Comparison of ENCODE assay signal across 24 cellular contexts in genomic region chr7:43915907-43916306, GRCh38. TPM values are rescaled to one million over a fixed set of nuclear protein-coding genes. Genes with fewer than 3 reads are reported as not detected.
DNase-seq lines count a peak whose midpoint lies in the region; ATAC-seq, FAIRE-seq and TF ChIP-seq lines count a peak whose summit lies in the region.
"Had no signal": no experiment of that assay in that cellular context is flagged by ENCODE, and none has a peak within 500 bp of the region (broad histone marks: within the 10 kb centered on the region; RNA-seq: fewer than 3 reads in every experiment).

No MANE protein-coding gene starts in this region.

- H3K36me3 Mint-ChIP-seq in WTC11: peaks cover 24% of the 10 kb centered on the region
- peaks cover 5 to 19% of the 10 kb centered on the region in 2 donors for H3K36me3 Mint-ChIP-seq in activated naive CD4-positive, alpha-beta T cell treated with anti-CD3 and anti-CD28 coated beads, Interleukin-2, amount 50 U/mL, for 72 hours

- H3K9me3 Mint-ChIP-seq in WTC11: peaks cover 46% of the 10 kb centered on the region
- no peaks in the 10 kb centered on the region for H3K9me3 Mint-ChIP-seq in activated naive CD4-positive, alpha-beta T cell treated with anti-CD3 and anti-CD28 coated beads, Interleukin-2, amount 50 U/mL, for 72 hours

- BruUV-seq in HepG2 (replicated peaks; lab: Mats Ljungman, UMichigan): no TSS peak

- no peak for TF ChIP-seq RAD21 in HepG2 (CRISPR knock-in tag; IDR thresholded peaks at IDR 0.05)

- no peaks in the 10 kb centered on the region for H3K79me2 ChIP-seq in HepG2 (ENCODE audit: insufficient read depth, low read length)

- H3K27ac Mint-ChIP-seq in WTC11: 0 out of 2 replicates have a peak overlapping the region, but pooled peaks have one; percentile 60
- no peak overlapping the region for H3K27ac Mint-ChIP-seq in activated naive CD4-positive, alpha-beta T cell treated with anti-CD3 and anti-CD28 coated beads, Interleukin-2, amount 50 U/mL, for 72 hours
- H3K27ac Mint-ChIP-seq: B cell; CD4-positive, CD25-positive, alpha-beta regulatory T cell; CD8-positive, alpha-beta T cell had no signal

- in situ Hi-C loops in HepG2 (cut with HindIII; ENCODE audit: extremely low pct_ligation_motif_present, low pct_unique_long_range_greater_than_20kb): no loop called here

- H3K27ac ChIP-seq in HepG2 (ENCODE audit: extremely low read length, insufficient read depth, low read length): no peak overlapping the region
- no peak overlapping the region for H3K27ac ChIP-seq in right lobe of liver
- no peak overlapping the region for H3K27ac ChIP-seq in iPS-20b (ENCODE audit: low read length)
- H3K27ac ChIP-seq: 22Rv1, BLaER1, C4-2B had no signal

- no peak overlapping the region for H3K9ac ChIP-seq in HepG2 (ENCODE audit: insufficient read depth, low read depth, low read length)
- H3K9ac ChIP-seq in iPS-20b (ENCODE audit: low read depth, low read length): peak overlapping the region; percentile 32; the same call in 1 of the 2 replicates
- H3K9ac ChIP-seq: BLaER1 had no signal

- WGBS in HepG2 (ENCODE audit: low lambda C conversion rate): 94% methylated on average over 5 of the region's 5 CpGs
- 93% methylated on average over 5 of the region's 5 CpGs for WGBS in right lobe of liver (ENCODE audit: insufficient coverage, low coverage, low lambda C conversion rate, missing lambda C conversion rate)

- no peaks in the 10 kb centered on the region for H4K20me1 ChIP-seq in HepG2 (ENCODE audit: insufficient read depth, low read length)
- H4K20me1 ChIP-seq: BLaER1 had no signal

- H3K36me3 ChIP-seq in HepG2 (replicated peaks in 1 of 2; ENCODE audit: control insufficient read depth in 1 of 2, insufficient read depth in 2 of 2, low read length in 2 of 2): no peaks in the 10 kb centered on the region
- H3K36me3 ChIP-seq in right lobe of liver: no peaks in the 10 kb centered on the region
- no peaks in the 10 kb centered on the region for H3K36me3 ChIP-seq in iPS-20b (ENCODE audit: insufficient read depth, low read depth, low read length)
- H3K36me3 ChIP-seq in mucosa of descending colon (ENCODE audit: low read depth): no peaks in the 10 kb centered on the region

- H3K4me3 Mint-ChIP-seq in WTC11: no peak overlapping the region
- H3K4me3 Mint-ChIP-seq: B cell; CD4-positive, CD25-positive, alpha-beta regulatory T cell; CD8-positive, alpha-beta T cell had no signal

- no peaks in the 10 kb centered on the region for H3K27me3 ChIP-seq in HepG2 (ENCODE audit: control insufficient read depth in 1 of 2, insufficient read depth in 2 of 2, low read length in 2 of 2)
- no peaks in the 10 kb centered on the region for H3K27me3 ChIP-seq in right lobe of liver
- H3K27me3 ChIP-seq in iPS-20b (ENCODE audit: insufficient read depth, low read length): no peaks in the 10 kb centered on the region
- H3K27me3 ChIP-seq: BLaER1 had no signal

- no peak for TF ChIP-seq POLR2A in HepG2 (IDR thresholded peaks at IDR 0.05; ENCODE audit: insufficient read depth in 1 of 2, low read depth in 2 of 2, low read length in 2 of 2)
- no peak for TF ChIP-seq POLR2A in right lobe of liver (IDR thresholded peaks at IDR 0.05)

- peaks cover 22% of the 10 kb centered on the region for H3K4me1 Mint-ChIP-seq in WTC11
- H3K4me1 Mint-ChIP-seq: B cell had no signal

- H3K4me2 ChIP-seq in HepG2 (ENCODE audit: low read depth, low read length): no peak overlapping the region
- H3K4me2 ChIP-seq: BLaER1 had no signal

- H3K27me3 Mint-ChIP-seq in WTC11 (ENCODE audit: low read depth): no peaks in the 10 kb centered on the region; the same call in 1 of the 2 replicates
- H3K27me3 Mint-ChIP-seq: B cell; CD4-positive, CD25-positive, alpha-beta regulatory T cell had no signal

- FAIRE-seq in HepG2 (lab: Jason Lieb, UNC): no peak
- FAIRE-seq: A204.1, D721Med, GM12878, GM19239, H54 had no signal

- TF ChIP-seq EP300 in HepG2 (IDR thresholded peaks at IDR 0.05; ENCODE audit: low read depth in 2 of 2, low read length in 2 of 2) (no peak), HepG2 (CRISPR knock-in tag; IDR thresholded peaks at IDR 0.05; ENCODE audit: borderline replicate concordance) (no peak)

- POLR2A ChIA-PET in HepG2 (lab: Yijun Ruan, JAX): no interaction called here
- POLR2A ChIA-PET in WTC11 (lab: Charles Lee): no interaction called here

- intact Hi-C loops in HepG2 (cut with micrococcal nuclease; ENCODE audit: unreplicated experiment) (no loop called here), right lobe of liver (cut with DNase I) (no loop called here), mucosa of descending colon (cut with DNase I, micrococcal nuclease) (no loop called here)

- ATAC-seq in HepG2: no peak
- ATAC-seq in right lobe of liver: no peak
- ATAC-seq in WTC11: peak; percentile 36; the same call in 1 of the 2 replicates
- ATAC-seq in GM19467 (IDR thresholded peaks at IDR 0.05; ENCODE audit: unreplicated experiment): no peak
- no peak for ATAC-seq in activated naive CD4-positive, alpha-beta T cell treated with anti-CD3 and anti-CD28 coated beads, Interleukin-2, amount 50 U/mL, for 72 hours
- no peak for ATAC-seq in mucosa of descending colon
- ATAC-seq: CD8-positive, alpha-beta T cell; GM12878 had no signal

- DNase-seq in HepG2 (ENCODE audit: low spot score) (no peak), right lobe of liver (no peak), WTC11 (ENCODE audit: low spot score) (no peak), COLO668 (lab: John Stamatoyannopoulos, UW; ENCODE audit: unreplicated experiment) (no peak), mucosa of descending colon (no peak)
- no peak for DNase-seq in activated naive CD4-positive, alpha-beta T cell treated with anti-CD3 and anti-CD28 coated beads, Interleukin-2, amount 50 U/mL, for 72 hours (ENCODE audit: low spot score in 2 of 2)
- DNase-seq: CD4-positive, CD25-positive, alpha-beta regulatory T cell; CD8-positive, alpha-beta T cell; DMS 273 treated with DMSO at 0.1 percent for 48 hours; DMS79; EL; GDM1; HCEC 1CT had no signal

- H3K9me3 ChIP-seq in HepG2 (ENCODE audit: low read length): no peaks in the 10 kb centered on the region
- no peaks in the 10 kb centered on the region for H3K9me3 ChIP-seq in right lobe of liver
- H3K9me3 ChIP-seq in iPS-20b (ENCODE audit: insufficient read depth, low read depth, low read length): peaks cover 10% of the 10 kb centered on the region
- no peaks in the 10 kb centered on the region for H3K9me3 ChIP-seq in mucosa of descending colon

- CTCF ChIA-PET in HepG2 (lab: Yijun Ruan, JAX; ENCODE audit: low intra/inter-chr PET ratio, low total read pairs) (no interaction called here), WTC11 (lab: Charles Lee) (no interaction called here)

- H3K4me3 ChIP-seq in HepG2 (replicated peaks in 1 of 3; ENCODE audit: insufficient read depth in 1 of 3, low read depth in 2 of 3, low read length in 3 of 3) (no peak overlapping the region), right lobe of liver (no peak overlapping the region), iPS-20b (ENCODE audit: low read length) (peak overlapping the region; percentile 47; the same call in 1 of the 2 replicates), mucosa of descending colon (no peak overlapping the region)
- H3K4me3 ChIP-seq: BLaER1, GM12878 had no signal

- H3K4me1 ChIP-seq in HepG2 (ENCODE audit: insufficient read depth, low read length) (peaks cover 5% of the 10 kb centered on the region; the same call in 1 of the 2 replicates), right lobe of liver (peaks cover 0 to 6% (median 0%) of the 10 kb centered on the region in 4 donors), iPS-20b (ENCODE audit: insufficient read depth, low read length) (peaks cover 5% of the 10 kb centered on the region; the same call in 1 of the 2 replicates), mucosa of descending colon (ENCODE audit: low read depth) (no peaks in the 10 kb centered on the region)
- H3K4me1 ChIP-seq: BLaER1 had no signal

- no peak for TF ChIP-seq CTCF in HepG2 (CRISPR knock-in tag; IDR thresholded peaks at IDR 0.05)
- no peak for TF ChIP-seq CTCF in right lobe of liver (IDR thresholded peaks at IDR 0.05)
- TF ChIP-seq CTCF in WTC11 (IDR thresholded peaks at IDR 0.05): no peak
- no peak for TF ChIP-seq CTCF in mucosa of descending colon (IDR thresholded peaks at IDR 0.05)

- H2AFZ ChIP-seq in HepG2 (ENCODE audit: low read length): no peak overlapping the region

RNA-seq across cellular contexts. Expression of gene URGCP, which starts 9.5 kb away (rescaled TPM):
- total RNA-seq in HepG2 (2016; rRNA removed; fragmentation: Illumina TruSeq; extraction: Trizol): 20.8 and 22.3 TPM in 2 replicates
- total RNA-seq in HepG2 (2016; cell fraction: cytosol; rRNA removed; fragmentation: Illumina TruSeq; extraction: Trizol; ENCODE audit: low read depth): 3.9 and 5.6 TPM in 2 replicates
- total RNA-seq in HepG2 (2016; cell fraction: insoluble cytoplasmic fraction; rRNA removed; fragmentation: Illumina TruSeq; extraction: Trizol): 19.9 and 24.0 TPM in 2 replicates
- total RNA-seq in HepG2 (2016; cell fraction: membrane; rRNA removed; fragmentation: Illumina TruSeq; extraction: Trizol): 5.5 and 7.7 TPM in 2 replicates
- total RNA-seq in HepG2 (2016; cell fraction: nucleus; rRNA removed; fragmentation: Illumina TruSeq; extraction: Trizol): 12.6 and 14.4 TPM in 2 replicates
- polyA plus RNA-seq in HepG2 (2011; rRNA removed): 25.8 and 29.7 TPM in 2 replicates
- polyA plus RNA-seq in HepG2 (2011; cell fraction: cytosol; rRNA removed): 14.7 and 17.8 TPM in 2 replicates
- 19.4 and 22.1 TPM in 2 replicates for polyA plus RNA-seq in HepG2 (2011; cell fraction: nucleus; rRNA removed)
- 13.7 and 15.6 TPM in 2 replicates for polyA plus RNA-seq in HepG2 (2012)
- polyA plus RNA-seq in HepG2 (2016; cell fraction: cytosol; fragmentation: Illumina TruSeq; extraction: Trizol; ENCODE audit: low read depth): 4.0 and 4.5 TPM in 2 replicates
- 14.1 and 16.1 TPM in 2 replicates for polyA plus RNA-seq in HepG2 (2016; cell fraction: insoluble cytoplasmic fraction; fragmentation: Illumina TruSeq; extraction: Trizol; ENCODE audit: low read depth)
- 3.7 and 3.8 TPM in 2 replicates for polyA plus RNA-seq in HepG2 (2016; cell fraction: membrane; fragmentation: Illumina TruSeq; extraction: Trizol; ENCODE audit: low read depth)
- polyA plus RNA-seq in HepG2 (2016; cell fraction: nucleus; fragmentation: Illumina TruSeq; extraction: Trizol; ENCODE audit: insufficient read depth, low read depth): 29.6 and 30.0 TPM in 2 replicates
- polyA minus RNA-seq in HepG2 (2011; rRNA and poly(A)+ RNA removed; ENCODE audit: low replicate concordance): 30.5 and 51.3 TPM in 2 replicates
- polyA minus RNA-seq in HepG2 (2011; cell fraction: cytosol; rRNA and poly(A)+ RNA removed): 14.4 and 19.8 TPM in 2 replicates
- 16.4 and 18.4 TPM in 2 replicates for polyA minus RNA-seq in HepG2 (2011; cell fraction: nucleus; rRNA and poly(A)+ RNA removed)
- total RNA-seq in right lobe of liver: 10 to 100 TPM; 13.7 to 32.2 (median 25.2) TPM
- total RNA-seq in WTC11 (2021): 18.3 to 20.2 TPM (median 19.5 TPM) in 3 replicates
- total RNA-seq in activated naive CD4-positive, alpha-beta T cell treated with anti-CD3 and anti-CD28 coated beads, Interleukin-2, amount 50 U/mL, for 72 hours: 10 to 100 TPM; 16.4 to 26.3 TPM
- total RNA-seq in mucosa of descending colon: 10 to 100 TPM; 51.0 to 64.8 (median 60.4) TPM

RNA-seq across cellular contexts. Expression of gene UBE2D4, which starts 10.3 kb away (rescaled TPM):
- 9.9 and 11.2 TPM in 2 replicates for total RNA-seq in HepG2 (2016; rRNA removed; fragmentation: Illumina TruSeq; extraction: Trizol)
- total RNA-seq in HepG2 (2016; cell fraction: cytosol; rRNA removed; fragmentation: Illumina TruSeq; extraction: Trizol; ENCODE audit: low read depth): 27.1 and 31.4 TPM in 2 replicates
- total RNA-seq in HepG2 (2016; cell fraction: insoluble cytoplasmic fraction; rRNA removed; fragmentation: Illumina TruSeq; extraction: Trizol): 7.7 and 8.5 TPM in 2 replicates
- total RNA-seq in HepG2 (2016; cell fraction: membrane; rRNA removed; fragmentation: Illumina TruSeq; extraction: Trizol): 39.7 and 40.1 TPM in 2 replicates
- 4.1 and 4.4 TPM in 2 replicates for total RNA-seq in HepG2 (2016; cell fraction: nucleus; rRNA removed; fragmentation: Illumina TruSeq; extraction: Trizol)
- polyA plus RNA-seq in HepG2 (2011; rRNA removed): 14.2 and 16.0 TPM in 2 replicates
- polyA plus RNA-seq in HepG2 (2011; cell fraction: cytosol; rRNA removed): 13.8 and 14.2 TPM in 2 replicates
- 3.6 and 5.4 TPM in 2 replicates for polyA plus RNA-seq in HepG2 (2011; cell fraction: nucleus; rRNA removed)
- 6.9 and 8.8 TPM in 2 replicates for polyA plus RNA-seq in HepG2 (2012)
- 91.7 and 93.4 TPM in 2 replicates for polyA plus RNA-seq in HepG2 (2016; cell fraction: cytosol; fragmentation: Illumina TruSeq; extraction: Trizol; ENCODE audit: low read depth)
- 15.2 and 16.0 TPM in 2 replicates for polyA plus RNA-seq in HepG2 (2016; cell fraction: insoluble cytoplasmic fraction; fragmentation: Illumina TruSeq; extraction: Trizol; ENCODE audit: low read depth)
- polyA plus RNA-seq in HepG2 (2016; cell fraction: membrane; fragmentation: Illumina TruSeq; extraction: Trizol; ENCODE audit: low read depth): 66.7 and 74.8 TPM in 2 replicates
- polyA plus RNA-seq in HepG2 (2016; cell fraction: nucleus; fragmentation: Illumina TruSeq; extraction: Trizol; ENCODE audit: insufficient read depth, low read depth): 10.1 and 10.4 TPM in 2 replicates
- 31.2 and 45.4 TPM in 2 replicates for polyA minus RNA-seq in HepG2 (2011; rRNA and poly(A)+ RNA removed; ENCODE audit: low replicate concordance)
- polyA minus RNA-seq in HepG2 (2011; cell fraction: cytosol; rRNA and poly(A)+ RNA removed): 5.8 and 6.0 TPM in 2 replicates
- 4.4 and 5.1 TPM in 2 replicates for polyA minus RNA-seq in HepG2 (2011; cell fraction: nucleus; rRNA and poly(A)+ RNA removed)
- total RNA-seq in right lobe of liver: 10 to 100 TPM; 13.6 to 25.1 (median 17.8) TPM
- total RNA-seq in WTC11 (2021): 2.4 to 4.1 TPM (median 3.9 TPM) in 3 replicates
- total RNA-seq in activated naive CD4-positive, alpha-beta T cell treated with anti-CD3 and anti-CD28 coated beads, Interleukin-2, amount 50 U/mL, for 72 hours: 1 to 10 TPM; 3.3 to 7.5 TPM
- 10 to 100 TPM; 11.5 to 20.7 (median 11.8) TPM for total RNA-seq in mucosa of descending colon

RNA-seq across cellular contexts. Expression of gene MRPS24, which starts 46.6 kb away (rescaled TPM):
- total RNA-seq in HepG2 (2016; rRNA removed; fragmentation: Illumina TruSeq; extraction: Trizol) (135 and 143 TPM in 2 replicates), right lobe of liver (10 to 100 TPM; 45.2 to 83.4 (median 66.7) TPM), WTC11 (2021) (132 to 141 TPM (median 135 TPM) in 3 replicates), mucosa of descending colon (10 to 100 TPM; 86.4 to 93.1 (median 90.2) TPM)
- 121 and 142 TPM in 2 replicates for total RNA-seq in HepG2 (2016; cell fraction: cytosol; rRNA removed; fragmentation: Illumina TruSeq; extraction: Trizol; ENCODE audit: low read depth)
- total RNA-seq in HepG2 (2016; cell fraction: insoluble cytoplasmic fraction; rRNA removed; fragmentation: Illumina TruSeq; extraction: Trizol): 140 and 157 TPM in 2 replicates
- 117 and 135 TPM in 2 replicates for total RNA-seq in HepG2 (2016; cell fraction: membrane; rRNA removed; fragmentation: Illumina TruSeq; extraction: Trizol)
- total RNA-seq in HepG2 (2016; cell fraction: nucleus; rRNA removed; fragmentation: Illumina TruSeq; extraction: Trizol): 60.4 and 60.7 TPM in 2 replicates
- 153 and 162 TPM in 2 replicates for polyA plus RNA-seq in HepG2 (2011; rRNA removed)
- 180 and 315 TPM in 2 replicates for polyA plus RNA-seq in HepG2 (2011; cell fraction: cytosol; rRNA removed)
- polyA plus RNA-seq in HepG2 (2011; cell fraction: nucleus; rRNA removed): 97.9 and 112 TPM in 2 replicates
- polyA plus RNA-seq in HepG2 (2012): 131 and 143 TPM in 2 replicates
- 161 and 177 TPM in 2 replicates for polyA plus RNA-seq in HepG2 (2016; cell fraction: cytosol; fragmentation: Illumina TruSeq; extraction: Trizol; ENCODE audit: low read depth)
- polyA plus RNA-seq in HepG2 (2016; cell fraction: insoluble cytoplasmic fraction; fragmentation: Illumina TruSeq; extraction: Trizol; ENCODE audit: low read depth): 160 and 176 TPM in 2 replicates
- polyA plus RNA-seq in HepG2 (2016; cell fraction: membrane; fragmentation: Illumina TruSeq; extraction: Trizol; ENCODE audit: low read depth): 136 TPM in 2 replicates
- 98.7 and 110 TPM in 2 replicates for polyA plus RNA-seq in HepG2 (2016; cell fraction: nucleus; fragmentation: Illumina TruSeq; extraction: Trizol; ENCODE audit: insufficient read depth, low read depth)
- polyA minus RNA-seq in HepG2 (2011; rRNA and poly(A)+ RNA removed; ENCODE audit: low replicate concordance): 157 and 159 TPM in 2 replicates
- 50.6 and 68.1 TPM in 2 replicates for polyA minus RNA-seq in HepG2 (2011; cell fraction: cytosol; rRNA and poly(A)+ RNA removed)
- polyA minus RNA-seq in HepG2 (2011; cell fraction: nucleus; rRNA and poly(A)+ RNA removed): 22.4 TPM in 2 replicates
- 100 to 1,000 TPM; 112 to 118 TPM for total RNA-seq in activated naive CD4-positive, alpha-beta T cell treated with anti-CD3 and anti-CD28 coated beads, Interleukin-2, amount 50 U/mL, for 72 hours
